20 cellular contexts compared by ENCODE assay signal in genomic region chr3:115212615-115213014, GRCh38.
A peak's percentile ranks its signal among the peaks of the same experiment; 100 is the strongest.
DNase-seq lines count a peak whose midpoint lies in the region; TF ChIP-seq lines count a peak whose summit lies in the region.
"Had no signal": no experiment of that assay in that cellular context is flagged by ENCODE, and none has a peak within 500 bp of the region (broad histone marks: within the 10 kb centered on the region; RNA-seq: fewer than 3 reads in every experiment).

No MANE protein-coding gene starts in this region.

- H3K79me2 ChIP-seq in GM23248 (ENCODE audit: insufficient read depth): no peaks in the 10 kb centered on the region
- no peaks in the 10 kb centered on the region for H3K79me2 ChIP-seq in MM.1S (ENCODE audit: low read length)

- H3K4me3 ChIP-seq in GM23248: no peak overlapping the region
- H3K4me3 ChIP-seq in MM.1S (ENCODE audit: low read length): no peak overlapping the region
- no peak overlapping the region for H3K4me3 ChIP-seq in ectodermal cell (ENCODE audit: insufficient read depth, low read depth, low read length)
- H3K4me3 ChIP-seq in neutrophil (ENCODE audit: low read depth in 1 of 2, low read length in 1 of 2): no peak overlapping the region
- H3K4me3 ChIP-seq: A549; BLaER1 treated with 17β-estradiol and CSF1 and Interleukin-3, amounts not matched to agents 10 nM and 100 nM had no signal

- H3F3A ChIP-seq in GM23248 (ENCODE audit: insufficient read depth) (no peaks in the 10 kb centered on the region), MM.1S (ENCODE audit: insufficient read depth, low read length) (peaks cover 7% of the 10 kb centered on the region; the same call in 1 of the 2 replicates)

- H3K27ac ChIP-seq in GM23248: no peak overlapping the region
- H3K27ac ChIP-seq in MM.1S (ENCODE audit: low read length): peak overlapping the region; percentile 62
- H3K27ac ChIP-seq in ectodermal cell (ENCODE audit: insufficient read depth, low read depth, low read length, poor library complexity, severe bottlenecking): peak overlapping the region; percentile 26
- H3K27ac ChIP-seq in neutrophil: peak overlapping the region; percentile 77
- H3K27ac ChIP-seq: A549; BLaER1 treated with 17β-estradiol and CSF1 and Interleukin-3, amounts not matched to agents 10 nM and 100 nM; HL-60 had no signal

- H3K4me2 ChIP-seq in GM23248 (ENCODE audit: unreplicated experiment) (no peak overlapping the region), MM.1S (ENCODE audit: low read depth, low read length) (peak overlapping the region; percentile 24; the same call in 1 of the 2 replicates)
- H3K4me2 ChIP-seq: A549; BLaER1 treated with 17β-estradiol and CSF1 and Interleukin-3, amounts not matched to agents 10 nM and 100 nM had no signal

- no peaks in the 10 kb centered on the region for H3K36me3 ChIP-seq in GM23248 (ENCODE audit: low read depth)
- no peaks in the 10 kb centered on the region for H3K36me3 ChIP-seq in MM.1S (replicated peaks; ENCODE audit: insufficient read depth, low read length)
- H3K36me3 ChIP-seq in ectodermal cell (ENCODE audit: control insufficient read depth, insufficient read depth, low read length): no peaks in the 10 kb centered on the region
- H3K36me3 ChIP-seq in neutrophil: no peaks in the 10 kb centered on the region
- H3K36me3 ChIP-seq: BLaER1 treated with 17β-estradiol and CSF1 and Interleukin-3, amounts not matched to agents 10 nM and 100 nM had no signal

- H2AFZ ChIP-seq in GM23248 (0 out of 2 replicates have a peak overlapping the region, but pooled peaks have one; percentile 33), MM.1S (ENCODE audit: low read length) (0 out of 2 replicates have a peak overlapping the region, but pooled peaks have one; percentile 17)

- H3K9ac ChIP-seq in GM23248: no peak overlapping the region
- H3K9ac ChIP-seq in MM.1S (ENCODE audit: low read length): peak overlapping the region; percentile 5; the same call in 1 of the 2 replicates
- H3K9ac ChIP-seq: BLaER1 treated with 17β-estradiol and CSF1 and Interleukin-3, amounts not matched to agents 10 nM and 100 nM had no signal

- H4K20me1 ChIP-seq in GM23248 (ENCODE audit: insufficient read depth) (no peaks in the 10 kb centered on the region), MM.1S (ENCODE audit: insufficient read depth, low read length) (no peaks in the 10 kb centered on the region)
- H4K20me1 ChIP-seq: BLaER1 treated with 17β-estradiol and CSF1 and Interleukin-3, amounts not matched to agents 10 nM and 100 nM had no signal

- in situ Hi-C loops in GM23248 (cut with MboI): loop anchor here (10.0 kb wide), 2 partner anchors 572 to 602 kb away; no protein-coding TSS in a partner anchor

- no peak for TF ChIP-seq CTCF in MM.1S (IDR thresholded peaks at IDR 0.05; ENCODE audit: low read length)
- TF ChIP-seq CTCF in neutrophil (IDR thresholded peaks at IDR 0.05): no peak

- H3K27me3 ChIP-seq in GM23248 (replicated peaks; ENCODE audit: insufficient read depth) (no peaks in the 10 kb centered on the region), MM.1S (replicated peaks; ENCODE audit: insufficient read depth, low read length) (no peaks in the 10 kb centered on the region), ectodermal cell (ENCODE audit: control insufficient read depth, insufficient read depth, low read length, poor library complexity, severe bottlenecking) (no peaks in the 10 kb centered on the region), neutrophil (no peaks in the 10 kb centered on the region)
- H3K27me3 ChIP-seq: BLaER1 treated with 17β-estradiol and CSF1 and Interleukin-3, amounts not matched to agents 10 nM and 100 nM had no signal

- H3K9me3 ChIP-seq in GM23248 (ENCODE audit: low read depth): no peaks in the 10 kb centered on the region
- H3K9me3 ChIP-seq in MM.1S (replicated peaks; ENCODE audit: insufficient read depth, low read length): no peaks in the 10 kb centered on the region
- no peaks in the 10 kb centered on the region for H3K9me3 ChIP-seq in ectodermal cell (ENCODE audit: control insufficient read depth, low read length)
- no peaks in the 10 kb centered on the region for H3K9me3 ChIP-seq in neutrophil
- H3K9me3 ChIP-seq: A549; BLaER1 treated with 17β-estradiol and CSF1 and Interleukin-3, amounts not matched to agents 10 nM and 100 nM had no signal

- H3K9me2 ChIP-seq in GM23248 (ENCODE audit: insufficient read depth) (no peaks in the 10 kb centered on the region), MM.1S (replicated peaks; ENCODE audit: insufficient read depth, low read length) (no peaks in the 10 kb centered on the region)

- DNase-seq in GM23248 (no peak), MM.1S (peak; percentile 35), HK-2 (ENCODE audit: unreplicated experiment) (no peak), H4 (ENCODE audit: low spot score) (no peak)
- DNase-seq in activated T-cell treated with anti-CD3 and anti-CD28 coated beads, Interleukin-2, amount 50 U/mL, for 48 hours: no peak
- DNase-seq: Calu3; CD8-positive, alpha-beta T cell; DMS53; EL; H7; NCI-H1092 treated with DMSO at 0.1 percent for 48 hours; NCI-H2081 treated with DMSO at 0.1 percent for 48 hours; NCI-H446 treated with DMSO at 0.1 percent for 48 hours; NCI-H69; Right ventricle myocardium superior had no signal

- H3K4me1 ChIP-seq in GM23248 (ENCODE audit: insufficient read depth): 0 out of 2 replicates have a peak, but pooled peaks cover 3% of the 10 kb centered on the region
- peaks cover 19% of the 10 kb centered on the region for H3K4me1 ChIP-seq in MM.1S (ENCODE audit: low read length)
- H3K4me1 ChIP-seq in ectodermal cell (ENCODE audit: control insufficient read depth, insufficient read depth, low read length): no peaks in the 10 kb centered on the region
- peaks cover 45 to 56% of the 10 kb centered on the region in 2 experiments for H3K4me1 ChIP-seq in neutrophil (ENCODE audit: control insufficient read depth in 1 of 2, insufficient read depth in 1 of 2, low read depth in 1 of 2, low read length in 1 of 2)
